1 cellular context compared by ENCODE assay signal in the genomic region with DNA sequence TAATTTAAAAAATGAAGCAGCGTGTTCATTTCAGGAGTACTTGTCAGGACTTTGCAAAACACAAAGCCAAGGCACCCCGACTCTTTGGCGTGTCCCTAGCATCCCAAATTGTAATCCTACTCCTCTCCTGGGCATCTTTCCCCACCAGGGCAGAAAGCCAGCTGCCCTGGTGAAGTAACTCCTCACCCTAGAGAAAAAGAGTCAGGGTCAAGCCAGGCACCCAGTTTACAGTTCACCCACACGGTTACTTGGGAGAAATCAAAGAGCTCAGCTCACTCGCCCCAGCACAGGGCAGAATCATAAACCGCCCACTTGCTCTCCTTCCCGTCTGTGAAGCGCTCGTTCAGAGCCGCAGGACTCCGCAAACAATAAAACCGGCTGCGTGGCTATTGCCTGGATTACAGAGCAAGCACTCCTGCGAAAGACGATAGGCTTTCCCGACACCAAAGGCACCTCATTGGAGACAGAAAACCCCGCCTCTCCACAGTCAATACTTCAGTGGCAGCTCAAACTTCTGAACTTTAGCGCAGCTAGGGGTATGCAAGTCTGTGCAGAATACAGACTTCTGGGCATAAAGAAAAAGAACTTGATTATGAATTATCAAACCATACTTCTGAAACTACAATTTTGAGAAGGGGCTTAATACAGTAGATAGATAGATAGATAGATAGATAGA.
TF ChIP-seq lines count a peak whose summit lies in the region.

No MANE protein-coding gene starts in this region.

TF ChIP-seq in HepG2, 621 proteins besides CTCF, POLR2A, EP300 and RAD21 (continued from another document and continues in another):
- TF ChIP-seq, protein P1, sequence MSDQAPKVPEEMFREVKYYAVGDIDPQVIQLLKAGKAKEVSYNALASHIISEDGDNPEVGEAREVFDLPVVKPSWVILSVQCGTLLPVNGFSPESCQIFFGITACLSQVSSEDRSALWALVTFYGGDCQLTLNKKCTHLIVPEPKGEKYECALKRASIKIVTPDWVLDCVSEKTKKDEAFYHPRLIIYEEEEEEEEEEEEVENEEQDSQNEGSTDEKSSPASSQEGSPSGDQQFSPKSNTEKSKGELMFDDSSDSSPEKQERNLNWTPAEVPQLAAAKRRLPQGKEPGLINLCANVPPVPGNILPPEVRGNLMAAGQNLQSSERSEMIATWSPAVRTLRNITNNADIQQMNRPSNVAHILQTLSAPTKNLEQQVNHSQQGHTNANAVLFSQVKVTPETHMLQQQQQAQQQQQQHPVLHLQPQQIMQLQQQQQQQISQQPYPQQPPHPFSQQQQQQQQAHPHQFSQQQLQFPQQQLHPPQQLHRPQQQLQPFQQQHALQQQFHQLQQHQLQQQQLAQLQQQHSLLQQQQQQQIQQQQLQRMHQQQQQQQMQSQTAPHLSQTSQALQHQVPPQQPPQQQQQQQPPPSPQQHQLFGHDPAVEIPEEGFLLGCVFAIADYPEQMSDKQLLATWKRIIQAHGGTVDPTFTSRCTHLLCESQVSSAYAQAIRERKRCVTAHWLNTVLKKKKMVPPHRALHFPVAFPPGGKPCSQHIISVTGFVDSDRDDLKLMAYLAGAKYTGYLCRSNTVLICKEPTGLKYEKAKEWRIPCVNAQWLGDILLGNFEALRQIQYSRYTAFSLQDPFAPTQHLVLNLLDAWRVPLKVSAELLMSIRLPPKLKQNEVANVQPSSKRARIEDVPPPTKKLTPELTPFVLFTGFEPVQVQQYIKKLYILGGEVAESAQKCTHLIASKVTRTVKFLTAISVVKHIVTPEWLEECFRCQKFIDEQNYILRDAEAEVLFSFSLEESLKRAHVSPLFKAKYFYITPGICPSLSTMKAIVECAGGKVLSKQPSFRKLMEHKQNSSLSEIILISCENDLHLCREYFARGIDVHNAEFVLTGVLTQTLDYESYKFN (CRISPR knock-in tag; conservative IDR thresholded peaks at IDR 0.05): peak; percentile 59; the same call in 1 of the 2 replicates
- TF ChIP-seq ZNF513 (CRISPR knock-in tag; conservative IDR thresholded peaks at IDR 0.05): no peak
- peak; percentile 47; the same call in 1 of the 2 replicates for TF ChIP-seq ZNF263 (CRISPR knock-in tag; IDR thresholded peaks at IDR 0.05)
- no peak for TF ChIP-seq HHEX (CRISPR knock-in tag; IDR thresholded peaks at IDR 0.05)
- no peak for TF ChIP-seq ARHGAP35 (CRISPR knock-in tag; IDR thresholded peaks at IDR 0.05; ENCODE audit: borderline replicate concordance)
- 0 out of 2 replicates have a peak, but pooled peaks have one; percentile 37 for TF ChIP-seq BRD4 (CRISPR knock-in tag; IDR thresholded peaks at IDR 0.05)
- TF ChIP-seq ZNF816 (CRISPR knock-in tag; IDR thresholded peaks at IDR 0.05; ENCODE audit: borderline replicate concordance): no peak; the same call in 1 of the 2 replicates
- no peak for TF ChIP-seq ZNF678 (CRISPR knock-in tag; IDR thresholded peaks at IDR 0.05)
- TF ChIP-seq, protein P2, sequence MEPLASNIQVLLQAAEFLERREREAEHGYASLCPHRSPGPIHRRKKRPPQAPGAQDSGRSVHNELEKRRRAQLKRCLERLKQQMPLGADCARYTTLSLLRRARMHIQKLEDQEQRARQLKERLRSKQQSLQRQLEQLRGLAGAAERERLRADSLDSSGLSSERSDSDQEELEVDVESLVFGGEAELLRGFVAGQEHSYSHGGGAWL (CRISPR knock-in tag; IDR thresholded peaks at IDR 0.05): no peak; the same call in 1 of the 2 replicates
- peak; percentile 95 for TF ChIP-seq ZNF331 (CRISPR knock-in tag; IDR thresholded peaks at IDR 0.05)
- no peak for TF ChIP-seq ZNF432 (CRISPR knock-in tag; IDR thresholded peaks at IDR 0.05; ENCODE audit: borderline replicate concordance)
- no peak for TF ChIP-seq ETS1 (CRISPR knock-in tag; IDR thresholded peaks at IDR 0.05)
- TF ChIP-seq, protein P3, sequence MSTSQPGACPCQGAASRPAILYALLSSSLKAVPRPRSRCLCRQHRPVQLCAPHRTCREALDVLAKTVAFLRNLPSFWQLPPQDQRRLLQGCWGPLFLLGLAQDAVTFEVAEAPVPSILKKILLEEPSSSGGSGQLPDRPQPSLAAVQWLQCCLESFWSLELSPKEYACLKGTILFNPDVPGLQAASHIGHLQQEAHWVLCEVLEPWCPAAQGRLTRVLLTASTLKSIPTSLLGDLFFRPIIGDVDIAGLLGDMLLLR (CRISPR knock-in tag; IDR thresholded peaks at IDR 0.05): no peak
- TF ChIP-seq, protein P4, sequence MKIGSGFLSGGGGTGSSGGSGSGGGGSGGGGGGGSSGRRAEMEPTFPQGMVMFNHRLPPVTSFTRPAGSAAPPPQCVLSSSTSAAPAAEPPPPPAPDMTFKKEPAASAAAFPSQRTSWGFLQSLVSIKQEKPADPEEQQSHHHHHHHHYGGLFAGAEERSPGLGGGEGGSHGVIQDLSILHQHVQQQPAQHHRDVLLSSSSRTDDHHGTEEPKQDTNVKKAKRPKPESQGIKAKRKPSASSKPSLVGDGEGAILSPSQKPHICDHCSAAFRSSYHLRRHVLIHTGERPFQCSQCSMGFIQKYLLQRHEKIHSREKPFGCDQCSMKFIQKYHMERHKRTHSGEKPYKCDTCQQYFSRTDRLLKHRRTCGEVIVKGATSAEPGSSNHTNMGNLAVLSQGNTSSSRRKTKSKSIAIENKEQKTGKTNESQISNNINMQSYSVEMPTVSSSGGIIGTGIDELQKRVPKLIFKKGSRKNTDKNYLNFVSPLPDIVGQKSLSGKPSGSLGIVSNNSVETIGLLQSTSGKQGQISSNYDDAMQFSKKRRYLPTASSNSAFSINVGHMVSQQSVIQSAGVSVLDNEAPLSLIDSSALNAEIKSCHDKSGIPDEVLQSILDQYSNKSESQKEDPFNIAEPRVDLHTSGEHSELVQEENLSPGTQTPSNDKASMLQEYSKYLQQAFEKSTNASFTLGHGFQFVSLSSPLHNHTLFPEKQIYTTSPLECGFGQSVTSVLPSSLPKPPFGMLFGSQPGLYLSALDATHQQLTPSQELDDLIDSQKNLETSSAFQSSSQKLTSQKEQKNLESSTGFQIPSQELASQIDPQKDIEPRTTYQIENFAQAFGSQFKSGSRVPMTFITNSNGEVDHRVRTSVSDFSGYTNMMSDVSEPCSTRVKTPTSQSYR (CRISPR knock-in tag; IDR thresholded peaks at IDR 0.05; ENCODE audit: borderline replicate concordance): 0 out of 2 replicates have a peak, but pooled peaks have one; percentile 22
- no peak for TF ChIP-seq ZNF7 (CRISPR knock-in tag; IDR thresholded peaks at IDR 0.05)
- peak; percentile 87 for TF ChIP-seq ZNF205 (CRISPR knock-in tag; IDR thresholded peaks at IDR 0.05)
- TF ChIP-seq MAFG (CRISPR knock-in tag; IDR thresholded peaks at IDR 0.05): no peak
- TF ChIP-seq ARID5B (CRISPR knock-in tag; IDR thresholded peaks at IDR 0.05): peak; percentile 74
- TF ChIP-seq ZNF407 (CRISPR knock-in tag; IDR thresholded peaks at IDR 0.05; ENCODE audit: not compliant biosample characterization): peak; percentile 74
- TF ChIP-seq ZNF451 (CRISPR knock-in tag; IDR thresholded peaks at IDR 0.05): peak; percentile 63; the same call in 1 of the 2 replicates
- no peak; the same call in 1 of the 2 replicates for TF ChIP-seq ZNF160 (CRISPR knock-in tag; IDR thresholded peaks at IDR 0.05)
- no peak for TF ChIP-seq TMF1 (CRISPR knock-in tag; IDR thresholded peaks at IDR 0.05; ENCODE audit: low read depth)
- no peak for TF ChIP-seq ZNF546 (CRISPR knock-in tag; conservative IDR thresholded peaks at IDR 0.05)
- no peak for TF ChIP-seq MED8 (CRISPR knock-in tag; IDR thresholded peaks at IDR 0.05; ENCODE audit: insufficient replicate concordance)
- TF ChIP-seq YEATS2 (CRISPR knock-in tag; IDR thresholded peaks at IDR 0.05; ENCODE audit: borderline replicate concordance): peak; percentile 50; the same call in 1 of the 2 replicates
- 0 out of 2 replicates have a peak, but pooled peaks have one; percentile 0 for TF ChIP-seq CEBPB (IDR thresholded peaks at IDR 0.05; ENCODE audit: borderline replicate concordance, low read depth, low read length)
- no peak for TF ChIP-seq STAT5B (CRISPR knock-in tag; IDR thresholded peaks at IDR 0.05)
- peak; percentile 74 for TF ChIP-seq FOXO1 (CRISPR knock-in tag; IDR thresholded peaks at IDR 0.05)
- no peak for TF ChIP-seq ZNF549 (CRISPR knock-in tag; IDR thresholded peaks at IDR 0.05)
- 0 out of 2 replicates have a peak, but pooled peaks have one; percentile 76 for TF ChIP-seq ZNF234 (CRISPR knock-in tag; conservative IDR thresholded peaks at IDR 0.05)
